Comparison of ENCODE assay signal across 24 cellular contexts in the genomic region with DNA sequence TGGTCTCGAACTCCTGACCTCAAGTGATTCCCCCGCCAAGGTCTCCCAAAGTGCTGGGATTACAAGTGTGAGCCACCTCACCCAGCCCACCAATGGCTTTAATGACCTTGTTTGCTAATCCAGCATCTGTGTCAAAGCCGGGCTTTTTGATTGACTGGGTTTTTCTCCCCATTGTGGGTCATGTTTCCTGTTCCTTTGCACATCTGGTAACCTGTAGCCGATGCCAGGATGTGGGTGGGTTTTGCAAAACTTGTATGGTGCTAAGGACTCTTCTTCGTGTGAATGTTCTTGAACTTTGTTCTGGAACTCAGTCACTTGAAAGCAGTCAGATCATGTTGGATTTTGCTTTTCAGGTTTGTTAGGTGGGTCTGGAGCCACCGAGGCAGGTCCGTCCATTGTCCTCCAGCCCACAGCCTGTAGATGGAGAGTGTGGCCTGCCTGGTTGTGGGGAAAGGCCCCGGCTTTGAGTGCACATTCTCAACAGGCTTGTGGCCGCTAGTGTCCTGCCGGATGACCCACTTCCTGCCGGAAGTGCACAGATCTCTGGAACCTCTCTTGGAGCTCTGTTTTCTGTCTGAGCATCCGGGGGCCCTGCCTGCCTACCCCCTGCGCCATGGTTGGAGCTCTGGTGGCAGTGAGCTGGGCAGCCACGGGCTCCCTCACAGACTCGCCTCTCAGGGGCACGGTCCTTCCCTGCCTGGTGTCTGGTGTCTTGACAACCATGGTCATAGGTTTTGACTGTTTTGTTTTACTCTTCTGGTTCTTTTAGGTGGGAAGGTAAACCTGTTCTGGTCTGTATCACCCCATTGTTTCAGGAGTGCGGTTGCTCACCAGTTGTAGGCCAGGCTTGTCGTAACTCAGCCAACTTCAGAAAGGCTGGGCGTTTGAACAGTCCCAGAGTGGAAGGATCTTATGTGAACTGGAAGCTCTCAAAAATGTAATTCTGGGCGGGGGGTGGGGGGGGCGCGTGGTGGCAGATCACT.
DNase-seq lines count a peak whose midpoint lies in the region; ATAC-seq and TF ChIP-seq lines count a peak whose summit lies in the region.
"Had no signal": no experiment of that assay in that cellular context is flagged by ENCODE, and none has a peak within 500 bp of the region (broad histone marks: within the 10 kb centered on the region; RNA-seq: fewer than 3 reads in every experiment).

No MANE protein-coding gene starts in this region.

- no peak overlapping the region for H3K4me3 Mint-ChIP-seq in stimulated activated naive CD8-positive, alpha-beta T cell treated with anti-CD3 and anti-CD28 coated beads, Interleukin-15, amount 100 ng/mL, for 72 hours
- H3K4me3 Mint-ChIP-seq in T-helper 2 cell treated with Interferon-gamma antibody and Interleukin-4, amounts not matched to agents 5 μg/mL and 100 μg/mL, for 36 hours, result no peak overlapping the region
- no peak overlapping the region for H3K4me3 Mint-ChIP-seq in stimulated activated naive B cell treated with anti-CD40 and anti-IgM and Interleukin-4, amounts not matched to agents 10 μg/mL and 1 μg/mL and 100 μg/mL, for 72 hours
- H3K4me3 Mint-ChIP-seq: mesothelial cell of epicardium, neural progenitor cell, WTC11 had no signal

- peaks cover 33% of the 10 kb centered on the region for H3K36me3 Mint-ChIP-seq in T-helper 2 cell treated with Interferon-gamma antibody and Interleukin-4, amounts not matched to agents 5 μg/mL and 100 μg/mL, for 36 hours (ENCODE audit: low read depth)
- peaks cover 49 to 60% of the 10 kb centered on the region in 2 donors for H3K36me3 Mint-ChIP-seq in stimulated activated naive B cell treated with anti-CD40 and anti-IgM and Interleukin-4, amounts not matched to agents 10 μg/mL and 1 μg/mL and 100 μg/mL, for 72 hours

- no peaks in the 10 kb centered on the region for H3K27me3 Mint-ChIP-seq in stimulated activated naive CD8-positive, alpha-beta T cell treated with anti-CD3 and anti-CD28 coated beads, Interleukin-15, amount 100 ng/mL, for 72 hours
- no peaks in the 10 kb centered on the region for H3K27me3 Mint-ChIP-seq in T-helper 2 cell treated with Interferon-gamma antibody and Interleukin-4, amounts not matched to agents 5 μg/mL and 100 μg/mL, for 36 hours (ENCODE audit: low read depth)
- H3K27me3 Mint-ChIP-seq in stimulated activated naive B cell treated with anti-CD40 and anti-IgM and Interleukin-4, amounts not matched to agents 10 μg/mL and 1 μg/mL and 100 μg/mL, for 72 hours, result no peaks in the 10 kb centered on the region

- peak; percentile 76 for ATAC-seq in stimulated activated naive CD8-positive, alpha-beta T cell treated with anti-CD3 and anti-CD28 coated beads, Interleukin-15, amount 100 ng/mL, for 72 hours
- no peak for ATAC-seq in stimulated activated naive CD8-positive, alpha-beta T cell treated with anti-CD3 and anti-CD28 coated beads, Interleukin-15, Interleukin-2, amounts not matched to agents 100 U/mL and 50 U/mL, for 24 hours
- ATAC-seq in esophagus mucosa, result peak; percentile 66
- ATAC-seq in stimulated activated naive B cell treated with anti-CD40 and anti-IgM and Interleukin-4, amounts not matched to agents 10 μg/mL and 1 μg/mL and 100 μg/mL, for 72 hours (replicated peaks), result no peak
- ATAC-seq in HG02678 (IDR thresholded peaks at IDR 0.05; ENCODE audit: unreplicated experiment), result no peak
- ATAC-seq: gastroesophageal sphincter, WTC11 had no signal

- H3K4me1 Mint-ChIP-seq in stimulated activated naive CD8-positive, alpha-beta T cell treated with anti-CD3 and anti-CD28 coated beads, Interleukin-15, amount 100 ng/mL, for 72 hours, result peaks cover 10% of the 10 kb centered on the region
- peaks cover 1% of the 10 kb centered on the region for H3K4me1 Mint-ChIP-seq in T-helper 2 cell treated with Interferon-gamma antibody and Interleukin-4, amounts not matched to agents 5 μg/mL and 100 μg/mL, for 36 hours (ENCODE audit: low read depth)
- peaks cover 8 to 10% of the 10 kb centered on the region in 2 donors for H3K4me1 Mint-ChIP-seq in stimulated activated naive B cell treated with anti-CD40 and anti-IgM and Interleukin-4, amounts not matched to agents 10 μg/mL and 1 μg/mL and 100 μg/mL, for 72 hours
- H3K4me1 Mint-ChIP-seq: mesothelial cell of epicardium, neural progenitor cell, WTC11 had no signal

- H3K27ac Mint-ChIP-seq in stimulated activated naive CD8-positive, alpha-beta T cell treated with anti-CD3 and anti-CD28 coated beads, Interleukin-15, amount 100 ng/mL, for 72 hours, result peak overlapping the region in 1 of 2 donors; percentile 12
- H3K27ac Mint-ChIP-seq in T-helper 2 cell treated with Interferon-gamma antibody and Interleukin-4, amounts not matched to agents 5 μg/mL and 100 μg/mL, for 36 hours, result peak overlapping the region; percentile 26
- H3K27ac Mint-ChIP-seq in stimulated activated naive B cell treated with anti-CD40 and anti-IgM and Interleukin-4, amounts not matched to agents 10 μg/mL and 1 μg/mL and 100 μg/mL, for 72 hours, result peak overlapping the region; percentile 67
- H3K27ac Mint-ChIP-seq: neural progenitor cell, WTC11 had no signal

- H3K36me3 ChIP-seq in tibial artery, result peaks cover 19 to 83% (median 49%) of the 10 kb centered on the region in 3 donors
- H3K36me3 ChIP-seq: neural progenitor cell had no signal

- no peak for TF ChIP-seq CTCF in tibial artery (IDR thresholded peaks at IDR 0.05)

- no peaks in the 10 kb centered on the region for H3K9me3 ChIP-seq in tibial artery
- H3K9me3 ChIP-seq: esophagus squamous epithelium, gastroesophageal sphincter, prostate gland, SJSA1, stomach, upper lobe of left lung had no signal

- H3K4me1 ChIP-seq in tibial artery, result no peaks in the 10 kb centered on the region
- H3K4me1 ChIP-seq: esophagus squamous epithelium, gastroesophageal sphincter, neural progenitor cell, prostate gland, SJSA1, stomach, upper lobe of left lung had no signal

- no peaks in the 10 kb centered on the region for H3K9me3 Mint-ChIP-seq in stimulated activated naive CD8-positive, alpha-beta T cell treated with anti-CD3 and anti-CD28 coated beads, Interleukin-15, amount 100 ng/mL, for 72 hours
- H3K9me3 Mint-ChIP-seq in T-helper 2 cell treated with Interferon-gamma antibody and Interleukin-4, amounts not matched to agents 5 μg/mL and 100 μg/mL, for 36 hours, result no peaks in the 10 kb centered on the region
- no peaks in the 10 kb centered on the region for H3K9me3 Mint-ChIP-seq in stimulated activated naive B cell treated with anti-CD40 and anti-IgM and Interleukin-4, amounts not matched to agents 10 μg/mL and 1 μg/mL and 100 μg/mL, for 72 hours

- no peak overlapping the region for H3K27ac ChIP-seq in tibial artery
- H3K27ac ChIP-seq: esophagus squamous epithelium, gastroesophageal sphincter, neural progenitor cell, prostate gland, SJSA1, stomach, upper lobe of left lung had no signal

- no peak overlapping the region for H3K4me3 ChIP-seq in tibial artery
- H3K4me3 ChIP-seq: esophagus squamous epithelium, gastroesophageal sphincter, neural progenitor cell, prostate gland, SJSA1, stomach, upper lobe of left lung had no signal

- intact Hi-C loops in tibial artery (cut with DNase I; ENCODE audit: low total_unique reads), result no loop called here

- no peak for DNase-seq in stimulated activated naive CD8-positive, alpha-beta T cell treated with anti-CD3 and anti-CD28 coated beads, Interleukin-15, amount 100 ng/mL, for 72 hours
- no peak for DNase-seq in stimulated activated naive CD8-positive, alpha-beta T cell treated with anti-CD3 and anti-CD28 coated beads, Interleukin-15, Interleukin-2, amounts not matched to agents 100 U/mL and 50 U/mL, for 24 hours
- no peak for DNase-seq in T-helper 2 cell treated with Interferon-gamma antibody and Interleukin-4, amounts not matched to agents 5 μg/mL and 100 μg/mL, for 36 hours (ENCODE audit: low spot score)
- no peak for DNase-seq in stimulated activated naive B cell treated with anti-CD40 and anti-IgM and Interleukin-4, amounts not matched to agents 10 μg/mL and 1 μg/mL and 100 μg/mL, for 72 hours
- no peak for DNase-seq in SHP77 treated with DMSO at 0.1 percent for 48 hours (lab: John Stamatoyannopoulos, UW)
- no peak for DNase-seq in tibial artery
- DNase-seq: activated gamma-delta T cell; anterior cingulate cortex; DND-41; effector CD4-positive, alpha-beta T cell; esophagus squamous epithelium; KG1; NCI-H187 treated with DMSO at 0.1 percent for 48 hours; stimulated activated CD4-positive, alpha-beta T cell treated with anti-CD3 and anti-CD28 coated beads, Interleukin-2, amount 100 ng/mL, for 48 hours; stomach had no signal

- no peaks in the 10 kb centered on the region for H3K27me3 ChIP-seq in tibial artery
- H3K27me3 ChIP-seq: esophagus squamous epithelium, gastroesophageal sphincter, neural progenitor cell, SJSA1, stomach, upper lobe of left lung had no signal

Comparison
In these comparisons a context has a peak if more than half of its experiments do, and no peak if none do; other contexts are left out.
1. ATAC-seq: peak in stimulated activated naive CD8-positive, alpha-beta T cell treated with anti-CD3 and anti-CD28 coated beads, Interleukin-15, amount 100 ng/mL, for 72 hours (single experiment) and esophagus mucosa (single experiment); none in stimulated activated naive CD8-positive, alpha-beta T cell treated with anti-CD3 and anti-CD28 coated beads, Interleukin-15, Interleukin-2, amounts not matched to agents 100 U/mL and 50 U/mL, for 24 hours (single experiment), stimulated activated naive B cell treated with anti-CD40 and anti-IgM and Interleukin-4, amounts not matched to agents 10 μg/mL and 1 μg/mL and 100 μg/mL, for 72 hours (0 of 2) and HG02678 (single experiment).